In the genomic region with DNA sequence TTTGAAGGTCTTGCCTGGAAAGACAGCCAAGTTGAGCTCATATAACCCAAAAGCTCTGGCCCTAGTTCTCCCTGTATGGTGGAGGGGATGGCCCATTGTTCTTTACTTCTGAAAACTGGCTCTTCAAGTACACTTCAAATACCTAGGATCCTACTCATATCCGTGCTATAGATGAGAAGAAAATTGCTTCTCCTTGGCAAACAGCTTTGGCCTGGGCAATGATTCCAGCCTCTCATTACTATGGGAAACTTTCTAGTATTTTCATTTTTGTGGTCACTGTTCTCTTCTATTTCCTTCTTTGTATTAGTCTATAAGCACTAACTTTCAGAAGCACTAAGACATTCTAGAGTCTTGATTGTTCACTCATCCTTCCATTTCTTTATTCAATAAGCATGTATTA, we compare ENCODE assay signal across 12 cellular contexts.
"Had no signal": no experiment of that assay in that cellular context is flagged by ENCODE, and none has a peak within 500 bp of the region (broad histone marks: within the 10 kb centered on the region; RNA-seq: fewer than 3 reads in every experiment).

No MANE protein-coding gene starts in this region.

- H3K27ac ChIP-seq: cardiac muscle cell, hepatocyte, thoracic aorta had no signal

- DNase-seq: activated CD4-positive, alpha-beta memory T cell treated with anti-CD3 and anti-CD28 coated beads for 36 hours; activated effector memory CD4-positive, alpha-beta T cell treated with anti-CD3 and anti-CD28 coated beads, Interleukin-2, amount 50 U/mL, for 16 hours; activated T-cell treated with anti-CD3 and anti-CD28 coated beads, Interleukin-2, amount 50 U/mL, for 4 hours; amygdala; nephron progenitor cell; stimulated activated CD4-positive, alpha-beta T cell treated with anti-CD3 and anti-CD28 coated beads, Interleukin-15, amount 100 ng/mL, for 24 hours; stimulated activated CD4-positive, alpha-beta T cell treated with anti-CD3 and anti-CD28 coated beads, Interleukin-4, amount 100 ng/mL, for 24 hours; stimulated activated naive CD8-positive, alpha-beta T cell treated with anti-CD3 and anti-CD28 coated beads, Interleukin-15, amount 100 ng/mL, for 72 hours had no signal

- ATAC-seq: activated naive CD4-positive, alpha-beta T cell treated with anti-CD3 and anti-CD28 coated beads, Interleukin-2, amount 50 U/mL, for 72 hours; activated T-cell treated with anti-CD3 and anti-CD28 coated beads, Interleukin-2, amount 50 U/mL, for 4 hours; stimulated activated naive CD8-positive, alpha-beta T cell treated with anti-CD3 and anti-CD28 coated beads, Interleukin-15, amount 100 ng/mL, for 72 hours had no signal
